In genomic region chr13:30025351-30025750, GRCh38 we compare ENCODE assay signal across 21 cellular contexts.
"Had no signal": no experiment of that assay in that cellular context is flagged by ENCODE, and none has a peak within 500 bp of the region (broad histone marks: within the 10 kb centered on the region; RNA-seq: fewer than 3 reads in every experiment).

No MANE protein-coding gene starts in this region.

- H3K9me3 Mint-ChIP-seq: dendritic cell treated with granulocyte-macrophage colony-stimulating factor and Interleukin-4, amounts not matched to agents 40 ng/mL and 50 ng/mL, for 4 days; effector memory CD8-positive, alpha-beta T cell; endodermal cell; mesothelial cell of epicardium; naive B cell had no signal

- H3K27ac Mint-ChIP-seq: dendritic cell treated with granulocyte-macrophage colony-stimulating factor and Interleukin-4, amounts not matched to agents 40 ng/mL and 50 ng/mL, for 4 days; effector memory CD8-positive, alpha-beta T cell; endodermal cell; mesothelial cell of epicardium; naive B cell had no signal

- ATAC-seq: effector memory CD8-positive, alpha-beta T cell; esophagus mucosa; foreskin keratinocyte; heart right ventricle; left cardiac atrium; left lung; left ventricle myocardium superior; lower lobe of right lung; mucosa of descending colon had no signal

- H3K4me3 Mint-ChIP-seq: dendritic cell treated with granulocyte-macrophage colony-stimulating factor and Interleukin-4, amounts not matched to agents 40 ng/mL and 50 ng/mL, for 4 days; effector memory CD8-positive, alpha-beta T cell; endodermal cell; mesothelial cell of epicardium; naive B cell had no signal

- H3K27me3 Mint-ChIP-seq: effector memory CD8-positive, alpha-beta T cell had no signal

- H3K27ac ChIP-seq: colonic mucosa, epithelial cell of prostate, esophagus squamous epithelium, foreskin keratinocyte, gastroesophageal sphincter, heart right ventricle, left lung, lower lobe of right lung had no signal

- DNase-seq: colonic mucosa; cortex of kidney; effector CD8-positive, alpha-beta T cell; effector memory CD8-positive, alpha-beta T cell; endodermal cell; erythroblast; esophagus squamous epithelium; foreskin keratinocyte; heart right ventricle; left cardiac atrium; left lung; left ventricle myocardium superior; lower lobe of right lung; mesenchymal stem cell; mucosa of descending colon; naive B cell had no signal

- H3K27me3 ChIP-seq: colonic mucosa, esophagus squamous epithelium, foreskin keratinocyte, gastroesophageal sphincter, left lung had no signal

- H3K4me1 ChIP-seq: colonic mucosa, esophagus squamous epithelium, gastroesophageal sphincter, heart right ventricle, left lung, lower lobe of right lung had no signal

- H3K9me3 ChIP-seq: colonic mucosa, esophagus squamous epithelium, gastroesophageal sphincter, heart right ventricle, left lung, lower lobe of right lung, mucosa of descending colon had no signal

- H3K4me3 ChIP-seq: colonic mucosa, esophagus squamous epithelium, gastroesophageal sphincter, heart right ventricle, left lung, lower lobe of right lung, mucosa of descending colon had no signal

- H3K36me3 Mint-ChIP-seq: mesothelial cell of epicardium, naive B cell had no signal

- H3K36me3 ChIP-seq: colonic mucosa, esophagus squamous epithelium, gastroesophageal sphincter, heart right ventricle, left lung, lower lobe of right lung had no signal

- H3K4me1 Mint-ChIP-seq: naive B cell had no signal
